In genomic region chr19:32676186-32676894, GRCh38 we compare ENCODE assay signal across 8 cellular contexts. TPM values are rescaled to one million over a fixed set of nuclear protein-coding genes. Genes with fewer than 3 reads are reported as not detected.
A peak's percentile ranks its signal among the peaks of the same experiment; 100 is the strongest.
DNase-seq lines count a peak whose midpoint lies in the region; ATAC-seq and TF ChIP-seq lines count a peak whose summit lies in the region.

No MANE protein-coding gene starts in this region.

- no peaks in the 10 kb centered on the region for H3K9me3 ChIP-seq in A673 (ENCODE audit: low read depth, low read length, poor library complexity, severe bottlenecking)

- H3K27me3 Mint-ChIP-seq in GM23338 (ENCODE audit: insufficient read depth, low read depth, poor library complexity) (peaks cover 36% of the 10 kb centered on the region), progenitor cell of endocrine pancreas (peaks cover 49% of the 10 kb centered on the region)
- peaks cover 16% of the 10 kb centered on the region for H3K27me3 Mint-ChIP-seq in activated CD4-positive, alpha-beta memory T cell treated with anti-CD3 and anti-CD28 coated beads, Interleukin-2, amount 10 ng/mL, durations not matched to agents 7 days and 5 days

- H3K4me2 ChIP-seq in GM23338 = peak overlapping the region; percentile 88

- 0 out of 2 replicates have a peak, but pooled peaks cover 5% of the 10 kb centered on the region for H3F3A ChIP-seq in GM23338 (replicated peaks; ENCODE audit: low read depth)

- H3K36me3 Mint-ChIP-seq in GM23338 (ENCODE audit: low read depth) (no peaks in the 10 kb centered on the region; the same call in 2 of the 3 replicates), progenitor cell of endocrine pancreas (ENCODE audit: insufficient read depth) (peaks cover 1% of the 10 kb centered on the region)
- H3K36me3 Mint-ChIP-seq in activated CD4-positive, alpha-beta memory T cell treated with anti-CD3 and anti-CD28 coated beads, Interleukin-2, amount 10 ng/mL, durations not matched to agents 7 days and 5 days (ENCODE audit: low read depth) = no peaks in the 10 kb centered on the region

- H3K27ac Mint-ChIP-seq in GM23338 (no peak overlapping the region), progenitor cell of endocrine pancreas (no peak overlapping the region)
- H3K27ac Mint-ChIP-seq in activated CD4-positive, alpha-beta memory T cell treated with anti-CD3 and anti-CD28 coated beads, Interleukin-2, amount 10 ng/mL, durations not matched to agents 7 days and 5 days = no peak overlapping the region

- H3K9me3 Mint-ChIP-seq in GM23338 (peaks cover 3% of the 10 kb centered on the region; the same call in 1 of the 3 replicates), progenitor cell of endocrine pancreas (ENCODE audit: low read depth) (no peaks in the 10 kb centered on the region)
- H3K9me3 Mint-ChIP-seq in activated CD4-positive, alpha-beta memory T cell treated with anti-CD3 and anti-CD28 coated beads, Interleukin-2, amount 10 ng/mL, durations not matched to agents 7 days and 5 days = no peaks in the 10 kb centered on the region

- H3K36me3 ChIP-seq in A673 (ENCODE audit: insufficient read depth, low read length, poor library complexity, severe bottlenecking) (no peaks in the 10 kb centered on the region), GM23338 (ENCODE audit: insufficient read depth) (no peaks in the 10 kb centered on the region)

- H3K27ac ChIP-seq in A673 (ENCODE audit: low read depth, low read length, poor library complexity, severe bottlenecking) (no peak overlapping the region), GM23338 (ENCODE audit: low read depth) (no peak overlapping the region)

- H4K20me1 ChIP-seq in GM23338 (replicated peaks; ENCODE audit: insufficient read depth) = peaks cover 17% of the 10 kb centered on the region

- POLR2A ChIA-PET in A673 (lab: Charles Lee; ENCODE audit: low non-redundant PET) = interaction anchor here (0.6 kb wide), 1 partner anchor 12 kb away, joined by 3 read pairs; no protein-coding TSS in a partner anchor
- POLR2A ChIA-PET in activated CD4-positive, alpha-beta memory T cell treated with anti-CD3 and anti-CD28 coated beads, Interleukin-2, amount 10 ng/mL, durations not matched to agents 7 days and 5 days (lab: Charles Lee) = interaction anchor here (0.9 to 4.1 kb wide), 6 partner anchors 11 to 271 kb away, joined by 3 to 34 read pairs (median 4); partner anchors contain the start of genes DPY19L3, NUDT19 and PDCD5

- H2AFZ ChIP-seq in GM23338 = peak overlapping the region; percentile 90; the same call in 1 of the 2 replicates

- H3K9me2 ChIP-seq in GM23338 (ENCODE audit: insufficient read depth) = no peaks in the 10 kb centered on the region

- DNase-seq in A673 (ENCODE audit: low spot score) (no peak), GM23338 (ENCODE audit: low spot score) (peak; percentile 62), glomerular visceral epithelial cell (ENCODE audit: extremely low spot score) (peak; percentile 22), progenitor cell of endocrine pancreas (ENCODE audit: low spot score, unreplicated experiment) (peak; percentile 28), GM10266 (ENCODE audit: extremely low spot score) (no peak)
- no peak for DNase-seq in activated CD4-positive, alpha-beta memory T cell treated with anti-CD3 and anti-CD28 coated beads, Interleukin-2, amount 10 ng/mL, durations not matched to agents 7 days and 5 days
- no peak for DNase-seq in effector CD4-positive, alpha-beta T cell

- H3K27me3 ChIP-seq in A673 (replicated peaks; ENCODE audit: insufficient read depth, low read depth, low read length, poor library complexity) (peaks cover 6% of the 10 kb centered on the region), GM23338 (ENCODE audit: insufficient read depth) (peaks cover 45% of the 10 kb centered on the region)

- H3K4me1 Mint-ChIP-seq in GM23338 (peaks cover 24% of the 10 kb centered on the region), progenitor cell of endocrine pancreas (ENCODE audit: low read depth) (peaks cover 14% of the 10 kb centered on the region)
- H3K4me1 Mint-ChIP-seq in activated CD4-positive, alpha-beta memory T cell treated with anti-CD3 and anti-CD28 coated beads, Interleukin-2, amount 10 ng/mL, durations not matched to agents 7 days and 5 days = peaks cover 36% of the 10 kb centered on the region

- CTCF ChIA-PET in A673 (lab: Charles Lee) = no interaction called here
- CTCF ChIA-PET in activated CD4-positive, alpha-beta memory T cell treated with anti-CD3 and anti-CD28 coated beads, Interleukin-2, amount 10 ng/mL, durations not matched to agents 7 days and 5 days (lab: Charles Lee) = interaction anchor here (1.1 to 1.4 kb wide), 5 partner anchors 8 to 501 kb away, joined by 3 to 6 read pairs (median 3); partner anchors contain the start of gene NUDT19

- peak overlapping the region; percentile 73 for H3K4me3 ChIP-seq in A673 (ENCODE audit: low read depth, low read length, poor library complexity, severe bottlenecking)
- peak overlapping the region; percentile 85 for H3K4me3 ChIP-seq in GM23338

- ATAC-seq in GM23338 = peak; percentile 13
- no peak for ATAC-seq in GM21390 (IDR thresholded peaks at IDR 0.05; ENCODE audit: unreplicated experiment)

- BruUV-seq in A673 (replicated peaks; lab: Mats Ljungman, UMichigan) = no TSS peak

- intact Hi-C loops in A673 (cut with micrococcal nuclease; ENCODE audit: unreplicated experiment) = no loop called here

- H3K4me1 ChIP-seq in A673 (ENCODE audit: insufficient read depth, low read length, poor library complexity, severe bottlenecking) (peaks cover 32% of the 10 kb centered on the region), GM23338 (ENCODE audit: insufficient read depth) (peaks cover 14% of the 10 kb centered on the region; the same call in 1 of the 2 replicates)

- TF ChIP-seq CTCF in A673 (conservative IDR thresholded peaks at IDR 0.05; ENCODE audit: low read depth, low read length) (no peak), GM23338 (conservative IDR thresholded peaks at IDR 0.05; ENCODE audit: low read depth in 2 of 2) (no peak), progenitor cell of endocrine pancreas (IDR thresholded peaks at IDR 0.05; ENCODE audit: unreplicated experiment) (peak; percentile 30), GM10266 (IDR thresholded peaks at IDR 0.05; ENCODE audit: control insufficient read depth, insufficient read depth, low read depth, missing control alignments) (no peak)

- H3K4me3 Mint-ChIP-seq in GM23338 = peak overlapping the region; percentile 72; the same call in 1 of the 3 replicates
- peak overlapping the region; percentile 84 for H3K4me3 Mint-ChIP-seq in activated CD4-positive, alpha-beta memory T cell treated with anti-CD3 and anti-CD28 coated beads, Interleukin-2, amount 10 ng/mL, durations not matched to agents 7 days and 5 days
- H3K4me3 Mint-ChIP-seq in progenitor cell of endocrine pancreas (ENCODE audit: low read depth) = no peak overlapping the region

- peaks cover 31% of the 10 kb centered on the region for H3K79me2 ChIP-seq in GM23338 (replicated peaks; ENCODE audit: insufficient read depth)

TF ChIP-seq in GM23338, 12 proteins besides CTCF, POLR2A, EP300 and RAD21 (continues in another document):
- TF ChIP-seq EZH2phosphoT487 (IDR thresholded peaks at IDR 0.05; ENCODE audit: unreplicated experiment) (no peak), EZH2 (IDR thresholded peaks at IDR 0.05; ENCODE audit: low read depth, unreplicated experiment) (no peak)

RNA-seq across cellular contexts. Expression of gene RGS9BP, which starts 0.7 kb away (rescaled TPM):
- total RNA-seq in A673 (2021) (0.13 and 0.15 TPM in 2 replicates), progenitor cell of endocrine pancreas (0.09 and 0.10 TPM in 2 replicates)
- 0.43 and 0.83 TPM in 2 replicates for total RNA-seq in GM23338 (2014; rRNA removed; shearing (Covaris generic))
- polyA plus RNA-seq in GM23338 (2016; fragmentation: Nextera tagmentation; extraction: Ambion mirVana) = 0.09 TPM in 1 of 2 replicates, not detected in the other
- total RNA-seq in activated CD4-positive, alpha-beta memory T cell treated with anti-CD3 and anti-CD28 coated beads, Interleukin-2, amount 10 ng/mL, durations not matched to agents 7 days and 5 days = under 1 TPM; 0.40 to 0.43 TPM

RNA-seq across cellular contexts. Expression of gene ANKRD27, which starts 1.4 kb away (rescaled TPM):
- total RNA-seq in A673 (2021) = 25.0 and 27.8 TPM in 2 replicates
- 48.7 and 51.6 TPM in 2 replicates for total RNA-seq in GM23338 (2014; rRNA removed; shearing (Covaris generic))
- polyA plus RNA-seq in GM23338 (2016; fragmentation: Nextera tagmentation; extraction: Ambion mirVana) = 16.5 and 16.7 TPM in 2 replicates
- total RNA-seq in activated CD4-positive, alpha-beta memory T cell treated with anti-CD3 and anti-CD28 coated beads, Interleukin-2, amount 10 ng/mL, durations not matched to agents 7 days and 5 days = 10 to 100 TPM; 40.4 to 40.6 TPM
- 29.1 and 36.4 TPM in 2 replicates for total RNA-seq in progenitor cell of endocrine pancreas

RNA-seq across cellular contexts. Expression of gene NUDT19, which starts 15.3 kb away (rescaled TPM):
- total RNA-seq in A673 (2021) (17.8 and 18.7 TPM in 2 replicates), progenitor cell of endocrine pancreas (11.8 and 13.2 TPM in 2 replicates)
- total RNA-seq in GM23338 (2014; rRNA removed; shearing (Covaris generic)) = 3.5 and 3.9 TPM in 2 replicates
- 2.1 and 2.4 TPM in 2 replicates for polyA plus RNA-seq in GM23338 (2016; fragmentation: Nextera tagmentation; extraction: Ambion mirVana)
- 10 to 100 TPM; 15.0 to 15.1 TPM for total RNA-seq in activated CD4-positive, alpha-beta memory T cell treated with anti-CD3 and anti-CD28 coated beads, Interleukin-2, amount 10 ng/mL, durations not matched to agents 7 days and 5 days

RNA-seq across cellular contexts. Expression of gene TDRD12, which starts 43.2 kb away (rescaled TPM):
- 0.26 and 0.64 TPM in 2 replicates for total RNA-seq in A673 (2021)
- 2.2 and 2.8 TPM in 2 replicates for total RNA-seq in GM23338 (2014; rRNA removed; shearing (Covaris generic))
- polyA plus RNA-seq in GM23338 (2016; fragmentation: Nextera tagmentation; extraction: Ambion mirVana) = 0.68 and 1.0 TPM in 2 replicates
- total RNA-seq in activated CD4-positive, alpha-beta memory T cell treated with anti-CD3 and anti-CD28 coated beads, Interleukin-2, amount 10 ng/mL, durations not matched to agents 7 days and 5 days = under 1 TPM in 1 of 2 experiments, not detected in 1; 0.45 TPM
- 0.29 and 0.33 TPM in 2 replicates for total RNA-seq in progenitor cell of endocrine pancreas

Comparison
In these comparisons a context has a peak if more than half of its experiments do, and no peak if none do; other contexts are left out.
1. DNase-seq: peak in GM23338 (single experiment), glomerular visceral epithelial cell (single experiment) and progenitor cell of endocrine pancreas (single experiment); none in A673 (single experiment), activated CD4-positive, alpha-beta memory T cell treated with anti-CD3 and anti-CD28 coated beads, Interleukin-2, amount 10 ng/mL, durations not matched to agents 7 days and 5 days (single experiment), GM10266 (single experiment) and effector CD4-positive, alpha-beta T cell (single experiment).